7 cellular contexts compared by ENCODE assay signal in genomic region chr5:73550016-73550415, GRCh38.
"Had no signal": no experiment of that assay in that cellular context is flagged by ENCODE, and none has a peak within 500 bp of the region (broad histone marks: within the 10 kb centered on the region; RNA-seq: fewer than 3 reads in every experiment).

No MANE protein-coding gene starts in this region.

- H3K27ac ChIP-seq: HL-60 had no signal

- H3K9me3 Mint-ChIP-seq: GM23338, H9 had no signal

- H3K4me3 Mint-ChIP-seq: GM23338, H9 had no signal

- ATAC-seq: GM23338, K562 had no signal

- H3K4me2 ChIP-seq: GM23338 had no signal

- DNase-seq: H9, HCEC 1CT, IMR-90 had no signal

- H3K27ac Mint-ChIP-seq: GM23338, H9 had no signal

- H3K4me3 ChIP-seq: GM23338, K562 had no signal

- FAIRE-seq: H1 had no signal

- H2AFZ ChIP-seq: GM23338 had no signal
